ENCODE assay signal across 1 cellular context in the genomic region with DNA sequence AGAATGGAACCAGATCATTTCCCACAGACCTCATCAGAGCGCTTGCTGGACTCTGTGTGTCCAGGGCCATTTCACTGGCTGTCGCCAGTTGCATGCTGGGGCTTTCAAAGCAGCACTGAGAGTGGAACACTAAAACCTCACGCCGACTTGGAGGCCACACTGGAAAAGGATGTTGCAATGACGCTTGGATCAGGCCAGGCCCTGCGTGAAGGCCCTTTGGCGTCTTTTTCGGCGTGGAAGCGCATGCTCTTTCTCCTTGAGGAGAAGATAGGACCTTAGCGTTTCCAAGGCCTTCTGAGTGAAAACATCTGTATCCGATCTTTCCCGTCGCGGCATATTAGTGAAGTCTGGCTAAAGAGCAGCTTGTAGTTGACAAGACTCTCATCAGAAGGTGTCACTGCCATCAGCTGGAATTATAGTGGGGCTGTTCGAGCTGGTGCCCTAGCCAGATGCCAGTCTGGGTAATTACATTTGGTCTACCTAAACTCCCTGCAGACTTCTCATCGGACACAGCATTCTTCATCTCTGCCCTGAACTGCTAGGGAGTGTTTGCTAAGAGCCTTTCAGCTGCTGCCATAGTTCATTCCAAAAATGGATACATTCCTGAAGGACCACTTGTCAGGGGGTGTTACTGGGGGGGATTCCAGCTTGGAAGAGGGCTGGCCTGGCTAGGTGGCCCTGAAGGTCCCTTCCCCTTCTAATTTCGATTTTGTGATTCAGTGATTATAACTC.
TF ChIP-seq lines count a peak whose summit lies in the region.

No MANE protein-coding gene starts in this region.

TF ChIP-seq in SK-N-SH treated with all-trans-retinoic acid at 6 μM for 48 hours, 23 proteins besides CTCF, POLR2A, EP300 and RAD21 (continued from another document):
- TF ChIP-seq, protein P1, sequence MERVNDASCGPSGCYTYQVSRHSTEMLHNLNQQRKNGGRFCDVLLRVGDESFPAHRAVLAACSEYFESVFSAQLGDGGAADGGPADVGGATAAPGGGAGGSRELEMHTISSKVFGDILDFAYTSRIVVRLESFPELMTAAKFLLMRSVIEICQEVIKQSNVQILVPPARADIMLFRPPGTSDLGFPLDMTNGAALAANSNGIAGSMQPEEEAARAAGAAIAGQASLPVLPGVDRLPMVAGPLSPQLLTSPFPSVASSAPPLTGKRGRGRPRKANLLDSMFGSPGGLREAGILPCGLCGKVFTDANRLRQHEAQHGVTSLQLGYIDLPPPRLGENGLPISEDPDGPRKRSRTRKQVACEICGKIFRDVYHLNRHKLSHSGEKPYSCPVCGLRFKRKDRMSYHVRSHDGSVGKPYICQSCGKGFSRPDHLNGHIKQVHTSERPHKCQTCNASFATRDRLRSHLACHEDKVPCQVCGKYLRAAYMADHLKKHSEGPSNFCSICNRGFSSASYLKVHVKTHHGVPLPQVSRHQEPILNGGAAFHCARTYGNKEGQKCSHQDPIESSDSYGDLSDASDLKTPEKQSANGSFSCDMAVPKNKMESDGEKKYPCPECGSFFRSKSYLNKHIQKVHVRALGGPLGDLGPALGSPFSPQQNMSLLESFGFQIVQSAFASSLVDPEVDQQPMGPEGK (CRISPR knock-in tag; IDR thresholded peaks at IDR 0.05; ENCODE audit: borderline replicate concordance), result no peak
- TF ChIP-seq ZFP30 (CRISPR knock-in tag; IDR thresholded peaks at IDR 0.05) (no peak), ZNF565 (CRISPR knock-in tag; conservative IDR thresholded peaks at IDR 0.05; ENCODE audit: low read depth) (no peak), PPARA (CRISPR knock-in tag; IDR thresholded peaks at IDR 0.05; ENCODE audit: borderline replicate concordance) (no peak), RARB (CRISPR knock-in tag; IDR thresholded peaks at IDR 0.05) (no peak), ZC3H10 (CRISPR knock-in tag; IDR thresholded peaks at IDR 0.05) (no peak), TOX (CRISPR knock-in tag; IDR thresholded peaks at IDR 0.05; ENCODE audit: borderline replicate concordance) (no peak), ARNTL (CRISPR knock-in tag; IDR thresholded peaks at IDR 0.05; ENCODE audit: borderline replicate concordance, low read depth) (no peak), ZFP3 (CRISPR knock-in tag; IDR thresholded peaks at IDR 0.05) (no peak), ZNF70 (CRISPR knock-in tag; IDR thresholded peaks at IDR 0.05) (no peak), TCF4 (CRISPR knock-in tag; IDR thresholded peaks at IDR 0.05; ENCODE audit: borderline replicate concordance) (no peak), ESRRG (CRISPR knock-in tag; IDR thresholded peaks at IDR 0.05) (no peak)
- TF ChIP-seq, protein P2, sequence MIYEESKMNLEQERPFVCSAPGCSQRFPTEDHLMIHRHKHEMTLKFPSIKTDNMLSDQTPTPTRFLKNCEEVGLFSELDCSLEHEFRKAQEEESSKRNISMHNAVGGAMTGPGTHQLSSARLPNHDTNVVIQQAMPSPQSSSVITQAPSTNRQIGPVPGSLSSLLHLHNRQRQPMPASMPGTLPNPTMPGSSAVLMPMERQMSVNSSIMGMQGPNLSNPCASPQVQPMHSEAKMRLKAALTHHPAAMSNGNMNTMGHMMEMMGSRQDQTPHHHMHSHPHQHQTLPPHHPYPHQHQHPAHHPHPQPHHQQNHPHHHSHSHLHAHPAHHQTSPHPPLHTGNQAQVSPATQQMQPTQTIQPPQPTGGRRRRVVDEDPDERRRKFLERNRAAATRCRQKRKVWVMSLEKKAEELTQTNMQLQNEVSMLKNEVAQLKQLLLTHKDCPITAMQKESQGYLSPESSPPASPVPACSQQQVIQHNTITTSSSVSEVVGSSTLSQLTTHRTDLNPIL (CRISPR knock-in tag; IDR thresholded peaks at IDR 0.05; ENCODE audit: low read depth), result no peak
TF ChIP-seq in SK-N-SH treated with all-trans-retinoic acid at 6 μM for 48 hours: peak in this region for 0.
